Comparison of ENCODE assay signal across 8 cellular contexts in the genomic region with DNA sequence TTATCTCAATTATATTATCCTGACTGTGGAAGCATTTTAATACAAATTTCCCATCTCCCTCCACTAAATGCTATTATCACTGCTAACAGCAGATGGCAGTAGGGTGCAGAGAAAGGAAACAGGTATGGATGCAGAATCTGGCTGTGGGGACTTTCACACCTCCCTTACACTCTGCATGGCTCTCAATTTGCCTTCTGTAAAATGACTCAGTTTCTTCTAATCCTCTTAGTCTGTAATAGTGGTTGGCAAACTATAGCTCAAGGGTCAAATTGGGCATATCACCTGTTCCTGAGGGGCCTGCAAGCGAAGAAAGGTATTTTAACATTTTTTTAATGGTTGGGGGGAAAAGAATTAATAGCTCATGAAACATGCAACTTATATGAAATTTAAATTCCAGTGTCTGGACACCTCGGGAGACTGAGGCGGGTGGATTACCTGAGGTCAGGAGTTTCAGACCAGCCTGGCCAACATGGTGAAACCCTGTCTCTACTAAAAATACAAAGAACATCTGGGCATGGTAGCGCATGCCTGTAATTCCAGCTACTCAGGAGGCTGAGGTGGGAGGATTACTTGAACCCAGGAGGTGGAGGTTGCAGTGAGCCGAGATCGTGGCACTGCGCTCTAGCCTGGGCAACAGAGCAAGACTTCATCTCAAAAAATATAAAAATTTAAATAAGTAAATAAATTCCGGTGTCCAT.
DNase-seq lines count a peak whose midpoint lies in the region; ATAC-seq and TF ChIP-seq lines count a peak whose summit lies in the region.

No MANE protein-coding gene starts in this region.

- no peak overlapping the region for H3K27ac ChIP-seq in endodermal cell (ENCODE audit: low read depth, low read length)

- H3K9me3 ChIP-seq in endodermal cell (ENCODE audit: control insufficient read depth, low read length), result no peaks in the 10 kb centered on the region

- H3K27me3 Mint-ChIP-seq in activated B cell treated with CpG ODN at 0.5 μM for 24 hours (no peaks in the 10 kb centered on the region), endodermal cell (ENCODE audit: insufficient read depth) (no peaks in the 10 kb centered on the region)
- no peaks in the 10 kb centered on the region for H3K27me3 Mint-ChIP-seq in stimulated activated memory B cell treated with anti-CD40 and anti-IgM and Interleukin-4, amounts not matched to agents 10 μg/mL and 1 μg/mL and 100 μg/mL, for 72 hours

- H3K36me3 ChIP-seq in endodermal cell (ENCODE audit: control insufficient read depth, insufficient read depth, low read length), result peaks cover 76% of the 10 kb centered on the region

- H3K36me3 Mint-ChIP-seq in activated B cell treated with CpG ODN at 0.5 μM for 24 hours (ENCODE audit: low read depth), result peaks cover 67% of the 10 kb centered on the region
- peaks cover 72% of the 10 kb centered on the region for H3K36me3 Mint-ChIP-seq in endodermal cell (ENCODE audit: low read depth)
- peaks cover 55% of the 10 kb centered on the region for H3K36me3 Mint-ChIP-seq in stimulated activated memory B cell treated with anti-CD40 and anti-IgM and Interleukin-4, amounts not matched to agents 10 μg/mL and 1 μg/mL and 100 μg/mL, for 72 hours

- 94 to 95% methylated on average over 3 to 7 of the region's 8 CpGs for WGBS in endodermal cell (ENCODE audit: insufficient coverage in 1 of 2, insufficient read length in 1 of 2), 2 experiments

- DNase-seq in AG10803 (ENCODE audit: low read depth), result peak; percentile 62
- DNase-seq in GM19240 (ENCODE audit: insufficient read length, low spot score), result peak; percentile 42
- peak; percentile 83 for DNase-seq in NCI-H2196 (lab: John Stamatoyannopoulos, UW; ENCODE audit: unreplicated experiment)
- DNase-seq in activated B cell treated with CpG ODN at 0.5 μM for 24 hours, result no peak
- DNase-seq in endodermal cell, result peak; percentile 79
- DNase-seq in midbrain (lab: John Stamatoyannopoulos, UW), result peak; percentile 68

- intact Hi-C loops in activated B cell treated with CpG ODN at 0.5 μM for 24 hours (cut with micrococcal nuclease), result loop anchor here (1.0 to 5.0 kb wide), 6 partner anchors 52 to 348 kb away; partner anchors contain the start of gene NCOA3

- TF ChIP-seq CTCF in AG10803 (conservative IDR thresholded peaks at IDR 0.05; ENCODE audit: low read length), result peak; percentile 97
- peak; percentile 34 for TF ChIP-seq CTCF in activated B cell treated with CpG ODN at 0.5 μM for 24 hours (IDR thresholded peaks at IDR 0.05)
- TF ChIP-seq CTCF in endodermal cell (conservative IDR thresholded peaks at IDR 0.05), result peak; percentile 90

- H3K9ac ChIP-seq in endodermal cell (ENCODE audit: extremely low read depth, low read length, poor library complexity, severe bottlenecking), result no peak overlapping the region

- H3K27me3 ChIP-seq in endodermal cell (ENCODE audit: control insufficient read depth, insufficient read depth, low read length, poor library complexity, severe bottlenecking), result no peaks in the 10 kb centered on the region

- CTCF ChIA-PET in activated B cell treated with CpG ODN at 0.5 μM for 24 hours (lab: Charles Lee), result interaction anchor here (0.6 to 8.8 kb wide), 33 partner anchors 9 to 452 kb away, joined by 3 to 398 read pairs (median 4); no protein-coding TSS in a partner anchor

- no peaks in the 10 kb centered on the region for H3K9me3 Mint-ChIP-seq in activated B cell treated with CpG ODN at 0.5 μM for 24 hours
- H3K9me3 Mint-ChIP-seq in endodermal cell, result no peaks in the 10 kb centered on the region
- no peaks in the 10 kb centered on the region for H3K9me3 Mint-ChIP-seq in stimulated activated memory B cell treated with anti-CD40 and anti-IgM and Interleukin-4, amounts not matched to agents 10 μg/mL and 1 μg/mL and 100 μg/mL, for 72 hours

- no peaks in the 10 kb centered on the region for H3K4me1 ChIP-seq in endodermal cell (ENCODE audit: control insufficient read depth, insufficient read depth, low read length)

- no peak overlapping the region for H3K4me3 Mint-ChIP-seq in activated B cell treated with CpG ODN at 0.5 μM for 24 hours
- no peak overlapping the region for H3K4me3 Mint-ChIP-seq in endodermal cell
- peak overlapping the region; percentile 31 for H3K4me3 Mint-ChIP-seq in stimulated activated memory B cell treated with anti-CD40 and anti-IgM and Interleukin-4, amounts not matched to agents 10 μg/mL and 1 μg/mL and 100 μg/mL, for 72 hours

- ATAC-seq in activated B cell treated with CpG ODN at 0.5 μM for 24 hours (ENCODE audit: low read depth) (peak; percentile 76), GM21526 (IDR thresholded peaks at IDR 0.05; ENCODE audit: low FRiP score, unreplicated experiment) (no peak)
- peak; percentile 62 for ATAC-seq in stimulated activated memory B cell treated with anti-CD40 and anti-IgM and Interleukin-4, amounts not matched to agents 10 μg/mL and 1 μg/mL and 100 μg/mL, for 72 hours

- H3K4me1 Mint-ChIP-seq in activated B cell treated with CpG ODN at 0.5 μM for 24 hours (peaks cover 36% of the 10 kb centered on the region), endodermal cell (peaks cover 4% of the 10 kb centered on the region)
- peaks cover 56% of the 10 kb centered on the region for H3K4me1 Mint-ChIP-seq in stimulated activated memory B cell treated with anti-CD40 and anti-IgM and Interleukin-4, amounts not matched to agents 10 μg/mL and 1 μg/mL and 100 μg/mL, for 72 hours

- POLR2A ChIA-PET in activated B cell treated with CpG ODN at 0.5 μM for 24 hours (lab: Charles Lee), result interaction anchor here (0.6 to 5.1 kb wide), 9 partner anchors 10 to 348 kb away, joined by 3 to 47 read pairs (median 4); partner anchors contain the start of gene NCOA3

- peak overlapping the region; percentile 60 for H3K27ac Mint-ChIP-seq in activated B cell treated with CpG ODN at 0.5 μM for 24 hours
- no peak overlapping the region for H3K27ac Mint-ChIP-seq in endodermal cell
- H3K27ac Mint-ChIP-seq in stimulated activated memory B cell treated with anti-CD40 and anti-IgM and Interleukin-4, amounts not matched to agents 10 μg/mL and 1 μg/mL and 100 μg/mL, for 72 hours, result peak overlapping the region; percentile 86

- no peak overlapping the region for H3K4me3 ChIP-seq in AG10803 (ENCODE audit: low read length)
- no peak overlapping the region for H3K4me3 ChIP-seq in endodermal cell (ENCODE audit: low read length)

Comparison
In these comparisons a context has a peak if more than half of its experiments do, and no peak if none do; other contexts are left out.
1. CTCF ChIP-seq: peak in every context shown above with its lines; median percentile 97 in AG10803; 90 in endodermal cell; 34 in activated B cell treated with CpG ODN at 0.5 μM for 24 hours.